ENCODE assay signal across 1 cellular context in the genomic region with DNA sequence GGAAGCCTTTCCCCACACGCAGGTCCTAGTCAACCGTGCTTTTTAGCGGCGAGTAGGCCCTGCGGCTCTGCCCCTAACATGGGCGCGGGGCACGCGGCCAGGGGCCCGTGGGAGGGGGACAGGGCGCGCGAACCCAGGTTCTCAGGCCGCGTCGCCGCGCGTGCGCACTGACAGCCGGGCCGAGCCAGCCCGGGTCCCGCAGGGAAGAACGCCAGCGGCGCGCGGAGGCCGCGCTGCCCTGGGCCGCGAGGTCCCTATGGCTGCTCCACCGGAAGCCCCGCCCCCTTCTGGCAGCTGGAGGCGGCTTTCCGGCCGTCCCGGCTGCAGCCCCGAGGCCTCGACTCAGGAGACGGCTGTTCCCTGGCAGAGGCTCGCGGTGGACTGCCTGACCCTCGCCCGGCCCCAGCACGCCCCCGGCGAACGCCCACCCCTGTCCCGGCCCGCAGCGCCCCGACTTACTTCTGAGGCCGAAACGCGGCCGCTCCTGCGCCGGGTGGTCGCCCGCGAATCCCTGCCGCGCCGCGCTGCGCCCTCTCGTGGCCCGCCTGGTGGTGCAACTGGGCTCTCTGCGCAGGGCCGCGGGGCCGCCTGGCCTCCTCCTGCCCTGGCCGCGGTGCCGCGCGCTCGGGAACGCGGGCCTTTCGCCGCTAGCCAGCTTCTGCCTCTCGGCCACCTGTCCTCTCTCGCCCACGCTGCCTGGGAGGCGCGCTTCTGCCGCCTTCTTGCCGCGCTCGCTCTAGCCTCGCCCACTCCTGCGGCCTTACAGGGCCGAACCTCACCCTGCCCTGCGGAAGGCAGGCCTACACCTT.
TF ChIP-seq lines count a peak whose summit lies in the region.

No MANE protein-coding gene starts in this region.

TF ChIP-seq in GM12878, 131 proteins besides CTCF, POLR2A, EP300 and RAD21 (continued from another document):
- TF ChIP-seq, protein P1, sequence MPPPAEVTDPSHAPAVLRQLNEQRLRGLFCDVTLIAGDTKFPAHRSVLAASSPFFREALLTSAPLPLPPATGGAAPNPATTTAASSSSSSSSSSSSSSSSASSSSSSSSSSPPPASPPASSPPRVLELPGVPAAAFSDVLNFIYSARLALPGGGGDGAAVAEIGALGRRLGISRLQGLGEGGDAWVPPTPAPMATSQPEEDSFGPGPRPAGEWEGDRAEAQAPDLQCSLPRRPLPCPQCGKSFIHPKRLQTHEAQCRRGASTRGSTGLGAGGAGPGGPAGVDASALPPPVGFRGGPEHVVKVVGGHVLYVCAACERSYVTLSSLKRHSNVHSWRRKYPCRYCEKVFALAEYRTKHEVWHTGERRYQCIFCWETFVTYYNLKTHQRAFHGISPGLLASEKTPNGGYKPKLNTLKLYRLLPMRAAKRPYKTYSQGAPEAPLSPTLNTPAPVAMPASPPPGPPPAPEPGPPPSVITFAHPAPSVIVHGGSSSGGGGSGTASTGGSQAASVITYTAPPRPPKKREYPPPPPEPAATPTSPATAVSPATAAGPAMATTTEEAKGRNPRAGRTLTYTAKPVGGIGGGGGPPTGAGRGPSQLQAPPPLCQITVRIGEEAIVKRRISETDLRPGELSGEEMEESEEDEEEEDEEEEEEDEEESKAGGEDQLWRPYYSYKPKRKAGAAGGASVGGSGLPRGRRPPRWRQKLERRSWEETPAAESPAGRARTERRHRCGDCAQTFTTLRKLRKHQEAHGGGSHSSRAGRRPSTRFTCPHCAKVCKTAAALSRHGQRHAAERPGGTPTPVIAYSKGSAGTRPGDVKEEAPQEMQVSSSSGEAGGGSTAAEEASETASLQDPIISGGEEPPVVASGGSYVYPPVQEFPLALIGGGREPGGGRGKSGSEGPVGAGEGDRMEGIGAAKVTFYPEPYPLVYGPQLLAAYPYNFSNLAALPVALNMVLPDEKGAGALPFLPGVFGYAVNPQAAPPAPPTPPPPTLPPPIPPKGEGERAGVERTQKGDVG (CRISPR knock-in tag; IDR thresholded peaks at IDR 0.05): no peak
- TF ChIP-seq ZNF217 (IDR thresholded peaks at IDR 0.05): peak; percentile 22; the same call in 1 of the 2 replicates
- TF ChIP-seq BHLHE40 (IDR thresholded peaks at IDR 0.05; ENCODE audit: borderline replicate concordance in 1 of 2, low read depth in 2 of 2, low read length in 1 of 2): peak in 1 of 2 experiments; percentile 64; a peak in 2 of 4 replicates
- TF ChIP-seq EGR1 (IDR thresholded peaks at IDR 0.05; ENCODE audit: borderline replicate concordance in 1 of 2, low read depth in 2 of 2, low read length in 2 of 2): peak in 1 of 2 experiments; percentile 39; a peak in 1 of 3 replicates
- TF ChIP-seq WRNIP1 (IDR thresholded peaks at IDR 0.05; ENCODE audit: borderline replicate concordance, low read depth, low read length): no peak
- no peak for TF ChIP-seq NFYA (IDR thresholded peaks at IDR 0.05; ENCODE audit: borderline replicate concordance, low read depth, low read length)
- no peak for TF ChIP-seq RFX5 (IDR thresholded peaks at IDR 0.05; ENCODE audit: low read depth, low read length)
- peak; percentile 89 for TF ChIP-seq IKZF1 (conservative IDR thresholded peaks at IDR 0.05)
- TF ChIP-seq POLR2AphosphoS5 (IDR thresholded peaks at IDR 0.05; ENCODE audit: low read length): peak; percentile 69; the same call in 1 of the 2 replicates
- TF ChIP-seq TBL1XR1 (IDR thresholded peaks at IDR 0.05; ENCODE audit: low read depth, low read length): no peak
- no peak for TF ChIP-seq BRCA1 (IDR thresholded peaks at IDR 0.05; ENCODE audit: low read depth, low read length)
- TF ChIP-seq SMC3 (IDR thresholded peaks at IDR 0.05; ENCODE audit: borderline replicate concordance, low read length): peak; percentile 43; the same call in 1 of the 2 replicates
- TF ChIP-seq RUNX3 (IDR thresholded peaks at IDR 0.05; ENCODE audit: low read length): no peak
- TF ChIP-seq SIN3A (IDR thresholded peaks at IDR 0.05; ENCODE audit: low read depth, low read length): no peak
- peak; percentile 49; the same call in 1 of the 2 replicates for TF ChIP-seq SMARCA5 (IDR thresholded peaks at IDR 0.05)
- 0 out of 4 replicates have a peak, but pooled peaks of 1 of the 2 experiments have one; percentile 40 for TF ChIP-seq SRF (IDR thresholded peaks at IDR 0.05; ENCODE audit: low read depth in 2 of 2, low read length in 2 of 2)
- TF ChIP-seq KDM1A (IDR thresholded peaks at IDR 0.05; ENCODE audit: borderline replicate concordance): no peak
- TF ChIP-seq, protein P2, sequence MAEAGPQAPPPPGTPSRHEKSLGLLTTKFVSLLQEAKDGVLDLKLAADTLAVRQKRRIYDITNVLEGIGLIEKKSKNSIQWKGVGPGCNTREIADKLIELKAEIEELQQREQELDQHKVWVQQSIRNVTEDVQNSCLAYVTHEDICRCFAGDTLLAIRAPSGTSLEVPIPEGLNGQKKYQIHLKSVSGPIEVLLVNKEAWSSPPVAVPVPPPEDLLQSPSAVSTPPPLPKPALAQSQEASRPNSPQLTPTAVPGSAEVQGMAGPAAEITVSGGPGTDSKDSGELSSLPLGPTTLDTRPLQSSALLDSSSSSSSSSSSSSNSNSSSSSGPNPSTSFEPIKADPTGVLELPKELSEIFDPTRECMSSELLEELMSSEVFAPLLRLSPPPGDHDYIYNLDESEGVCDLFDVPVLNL (IDR thresholded peaks at IDR 0.05; ENCODE audit: low read depth, low read length): 0 out of 2 replicates have a peak, but pooled peaks have one; percentile 28
- TF ChIP-seq, protein P3, sequence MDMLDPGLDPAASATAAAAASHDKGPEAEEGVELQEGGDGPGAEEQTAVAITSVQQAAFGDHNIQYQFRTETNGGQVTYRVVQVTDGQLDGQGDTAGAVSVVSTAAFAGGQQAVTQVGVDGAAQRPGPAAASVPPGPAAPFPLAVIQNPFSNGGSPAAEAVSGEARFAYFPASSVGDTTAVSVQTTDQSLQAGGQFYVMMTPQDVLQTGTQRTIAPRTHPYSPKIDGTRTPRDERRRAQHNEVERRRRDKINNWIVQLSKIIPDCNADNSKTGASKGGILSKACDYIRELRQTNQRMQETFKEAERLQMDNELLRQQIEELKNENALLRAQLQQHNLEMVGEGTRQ (IDR thresholded peaks at IDR 0.05; ENCODE audit: borderline replicate concordance, low read depth, low read length): no peak
- TF ChIP-seq, protein P4, sequence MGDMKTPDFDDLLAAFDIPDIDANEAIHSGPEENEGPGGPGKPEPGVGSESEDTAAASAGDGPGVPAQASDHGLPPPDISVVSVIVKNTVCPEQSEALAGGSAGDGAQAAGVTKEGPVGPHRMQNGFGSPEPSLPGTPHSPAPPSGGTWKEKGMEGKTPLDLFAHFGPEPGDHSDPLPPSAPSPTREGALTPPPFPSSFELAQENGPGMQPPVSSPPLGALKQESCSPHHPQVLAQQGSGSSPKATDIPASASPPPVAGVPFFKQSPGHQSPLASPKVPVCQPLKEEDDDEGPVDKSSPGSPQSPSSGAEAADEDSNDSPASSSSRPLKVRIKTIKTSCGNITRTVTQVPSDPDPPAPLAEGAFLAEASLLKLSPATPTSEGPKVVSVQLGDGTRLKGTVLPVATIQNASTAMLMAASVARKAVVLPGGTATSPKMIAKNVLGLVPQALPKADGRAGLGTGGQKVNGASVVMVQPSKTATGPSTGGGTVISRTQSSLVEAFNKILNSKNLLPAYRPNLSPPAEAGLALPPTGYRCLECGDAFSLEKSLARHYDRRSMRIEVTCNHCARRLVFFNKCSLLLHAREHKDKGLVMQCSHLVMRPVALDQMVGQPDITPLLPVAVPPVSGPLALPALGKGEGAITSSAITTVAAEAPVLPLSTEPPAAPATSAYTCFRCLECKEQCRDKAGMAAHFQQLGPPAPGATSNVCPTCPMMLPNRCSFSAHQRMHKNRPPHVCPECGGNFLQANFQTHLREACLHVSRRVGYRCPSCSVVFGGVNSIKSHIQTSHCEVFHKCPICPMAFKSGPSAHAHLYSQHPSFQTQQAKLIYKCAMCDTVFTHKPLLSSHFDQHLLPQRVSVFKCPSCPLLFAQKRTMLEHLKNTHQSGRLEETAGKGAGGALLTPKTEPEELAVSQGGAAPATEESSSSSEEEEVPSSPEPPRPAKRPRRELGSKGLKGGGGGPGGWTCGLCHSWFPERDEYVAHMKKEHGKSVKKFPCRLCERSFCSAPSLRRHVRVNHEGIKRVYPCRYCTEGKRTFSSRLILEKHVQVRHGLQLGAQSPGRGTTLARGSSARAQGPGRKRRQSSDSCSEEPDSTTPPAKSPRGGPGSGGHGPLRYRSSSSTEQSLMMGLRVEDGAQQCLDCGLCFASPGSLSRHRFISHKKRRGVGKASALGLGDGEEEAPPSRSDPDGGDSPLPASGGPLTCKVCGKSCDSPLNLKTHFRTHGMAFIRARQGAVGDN (IDR thresholded peaks at IDR 0.05): peak; percentile 98
- peak; percentile 60 for TF ChIP-seq NRF1 (conservative IDR thresholded peaks at IDR 0.05; ENCODE audit: low read depth, low read length)
- no peak for TF ChIP-seq HDAC6 (IDR thresholded peaks at IDR 0.05; ENCODE audit: unreplicated experiment)
- no peak for TF ChIP-seq HDAC2 (IDR thresholded peaks at IDR 0.05)
- TF ChIP-seq, protein P5, sequence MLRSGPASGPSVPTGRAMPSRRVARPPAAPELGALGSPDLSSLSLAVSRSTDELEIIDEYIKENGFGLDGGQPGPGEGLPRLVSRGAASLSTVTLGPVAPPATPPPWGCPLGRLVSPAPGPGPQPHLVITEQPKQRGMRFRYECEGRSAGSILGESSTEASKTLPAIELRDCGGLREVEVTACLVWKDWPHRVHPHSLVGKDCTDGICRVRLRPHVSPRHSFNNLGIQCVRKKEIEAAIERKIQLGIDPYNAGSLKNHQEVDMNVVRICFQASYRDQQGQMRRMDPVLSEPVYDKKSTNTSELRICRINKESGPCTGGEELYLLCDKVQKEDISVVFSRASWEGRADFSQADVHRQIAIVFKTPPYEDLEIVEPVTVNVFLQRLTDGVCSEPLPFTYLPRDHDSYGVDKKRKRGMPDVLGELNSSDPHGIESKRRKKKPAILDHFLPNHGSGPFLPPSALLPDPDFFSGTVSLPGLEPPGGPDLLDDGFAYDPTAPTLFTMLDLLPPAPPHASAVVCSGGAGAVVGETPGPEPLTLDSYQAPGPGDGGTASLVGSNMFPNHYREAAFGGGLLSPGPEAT (IDR thresholded peaks at IDR 0.05; ENCODE audit: low read depth): no peak
- TF ChIP-seq, protein P6, sequence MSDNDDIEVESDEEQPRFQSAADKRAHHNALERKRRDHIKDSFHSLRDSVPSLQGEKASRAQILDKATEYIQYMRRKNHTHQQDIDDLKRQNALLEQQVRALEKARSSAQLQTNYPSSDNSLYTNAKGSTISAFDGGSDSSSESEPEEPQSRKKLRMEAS (IDR thresholded peaks at IDR 0.05; ENCODE audit: low read depth, low read length): peak; percentile 50; the same call in 1 of the 2 replicates
- TF ChIP-seq TCF12 (IDR thresholded peaks at IDR 0.05; ENCODE audit: low read depth, low read length): peak; percentile 55; the same call in 1 of the 2 replicates
- 0 out of 2 replicates have a peak, but pooled peaks have one; percentile 46 for TF ChIP-seq BACH1 (IDR thresholded peaks at IDR 0.05; ENCODE audit: borderline replicate concordance)
- TF ChIP-seq, protein P7, sequence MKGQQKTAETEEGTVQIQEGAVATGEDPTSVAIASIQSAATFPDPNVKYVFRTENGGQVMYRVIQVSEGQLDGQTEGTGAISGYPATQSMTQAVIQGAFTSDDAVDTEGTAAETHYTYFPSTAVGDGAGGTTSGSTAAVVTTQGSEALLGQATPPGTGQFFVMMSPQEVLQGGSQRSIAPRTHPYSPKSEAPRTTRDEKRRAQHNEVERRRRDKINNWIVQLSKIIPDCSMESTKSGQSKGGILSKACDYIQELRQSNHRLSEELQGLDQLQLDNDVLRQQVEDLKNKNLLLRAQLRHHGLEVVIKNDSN (IDR thresholded peaks at IDR 0.05; ENCODE audit: borderline replicate concordance, extremely low read length, insufficient read depth, low read depth, low read length): no peak
